In genomic region chr20:57277398-57278105, GRCh38 we compare ENCODE assay signal across 26 cellular contexts. TPM values are rescaled to one million over a fixed set of nuclear protein-coding genes. Genes with fewer than 3 reads are reported as not detected.
"Had no signal": no experiment of that assay in that cellular context is flagged by ENCODE, and none has a peak within 500 bp of the region (broad histone marks: within the 10 kb centered on the region; RNA-seq: fewer than 3 reads in every experiment).

No MANE protein-coding gene starts in this region.

- ATAC-seq: activated CD8-positive, alpha-beta memory T cell treated with anti-CD3 and anti-CD28 coated beads, Interleukin-2, amount 10 ng/mL, durations not matched to agents 7 days and 5 days; PC-3; T-helper 17 cell had no signal

- FAIRE-seq: RCC 7860 had no signal

- H3K4me3 Mint-ChIP-seq: activated B cell treated with CpG ODN at 0.5 μM for 24 hours; activated CD4-positive, alpha-beta T cell treated with anti-CD3 and anti-CD28 coated beads, Interleukin-2, amount 10 ng/mL, durations not matched to agents 24 days and 14 days; activated CD8-positive, alpha-beta memory T cell treated with anti-CD3 and anti-CD28 coated beads, Interleukin-2, amount 10 ng/mL, durations not matched to agents 7 days and 5 days; activated naive CD4-positive, alpha-beta T cell treated with anti-CD3 and anti-CD28 coated beads, Interleukin-2, amount 50 U/mL, for 24 hours; activated T-cell treated with anti-CD3 and anti-CD28 coated beads, Interleukin-2, amount 50 U/mL, for 24 hours; activated T-helper 1 cell treated with anti-CD3 and anti-CD28 coated beads, Interleukin-12 subunit alpha, Interleukin-12 subunit beta, Interleukin-2, Interleukin-4 antibody, amounts not matched to agents 30 ng/mL and 10 ng/mL and 1 ng/mL, durations not matched to agents 14 hours and 24 hours and 36 hours; T-helper 17 cell had no signal

- H3K27ac Mint-ChIP-seq: activated B cell treated with CpG ODN at 0.5 μM for 24 hours; activated CD4-positive, alpha-beta T cell treated with anti-CD3 and anti-CD28 coated beads, Interleukin-2, amount 10 ng/mL, durations not matched to agents 24 days and 14 days; activated CD8-positive, alpha-beta memory T cell treated with anti-CD3 and anti-CD28 coated beads, Interleukin-2, amount 10 ng/mL, durations not matched to agents 7 days and 5 days; activated naive CD4-positive, alpha-beta T cell treated with anti-CD3 and anti-CD28 coated beads, Interleukin-2, amount 50 U/mL, for 24 hours; activated T-cell treated with anti-CD3 and anti-CD28 coated beads, Interleukin-2, amount 50 U/mL, for 24 hours; activated T-helper 1 cell treated with anti-CD3 and anti-CD28 coated beads, Interleukin-12 subunit alpha, Interleukin-12 subunit beta, Interleukin-2, Interleukin-4 antibody, amounts not matched to agents 30 ng/mL and 10 ng/mL and 1 ng/mL, durations not matched to agents 14 hours and 24 hours and 36 hours; T-helper 17 cell had no signal

- H3K36me3 ChIP-seq: breast epithelium had no signal

- H3K9me3 ChIP-seq: breast epithelium had no signal

- H3K36me3 Mint-ChIP-seq: activated CD8-positive, alpha-beta memory T cell treated with anti-CD3 and anti-CD28 coated beads, Interleukin-2, amount 10 ng/mL, durations not matched to agents 7 days and 5 days; activated naive CD4-positive, alpha-beta T cell treated with anti-CD3 and anti-CD28 coated beads, Interleukin-2, amount 50 U/mL, for 24 hours had no signal

- DNase-seq: activated B cell treated with CpG ODN at 0.5 μM for 24 hours; activated CD4-positive, alpha-beta T cell treated with anti-CD3 and anti-CD28 coated beads for 1 hour; activated CD4-positive, alpha-beta T cell treated with anti-CD3 and anti-CD28 coated beads, Interleukin-2, amount 10 ng/mL, durations not matched to agents 24 days and 14 days; activated CD4-positive, alpha-beta T cell treated with anti-CD3 and anti-CD28 coated beads, Interleukin-2, amount 50 U/mL, for 48 hours; activated CD8-positive, alpha-beta memory T cell treated with anti-CD3 and anti-CD28 coated beads, Interleukin-2, amount 10 ng/mL, durations not matched to agents 7 days and 5 days; activated effector memory CD4-positive, alpha-beta T cell treated with Interleukin-2 at 50 U/mL for 16 hours; activated naive CD4-positive, alpha-beta T cell; activated T-cell treated with anti-CD3 and anti-CD28 coated beads, Interleukin-2, amount 50 U/mL, for 24 hours; aorta; caudate nucleus; NCI-H1105 treated with DMSO at 0.1 percent for 48 hours; NCI-H1436 treated with DMSO at 0.1 percent for 48 hours; NCI-H187; NCI-H2081; NCI-H446; NCI-H524; PC-3; SHP77 treated with DMSO at 0.1 percent for 48 hours; T-helper 17 cell; T-helper 9 cell had no signal

- H3K4me3 ChIP-seq: breast epithelium had no signal

- H3K4me1 ChIP-seq: breast epithelium had no signal

- H3K27ac ChIP-seq: breast epithelium had no signal

- H3K9me3 Mint-ChIP-seq: activated B cell treated with CpG ODN at 0.5 μM for 24 hours; activated CD4-positive, alpha-beta T cell treated with anti-CD3 and anti-CD28 coated beads, Interleukin-2, amount 10 ng/mL, durations not matched to agents 24 days and 14 days; activated naive CD4-positive, alpha-beta T cell treated with anti-CD3 and anti-CD28 coated beads, Interleukin-2, amount 50 U/mL, for 24 hours; activated T-cell treated with anti-CD3 and anti-CD28 coated beads, Interleukin-2, amount 50 U/mL, for 24 hours; activated T-helper 1 cell treated with anti-CD3 and anti-CD28 coated beads, Interleukin-12 subunit alpha, Interleukin-12 subunit beta, Interleukin-2, Interleukin-4 antibody, amounts not matched to agents 30 ng/mL and 10 ng/mL and 1 ng/mL, durations not matched to agents 14 hours and 24 hours and 36 hours had no signal

- H3K4me1 Mint-ChIP-seq: activated B cell treated with CpG ODN at 0.5 μM for 24 hours; activated CD4-positive, alpha-beta T cell treated with anti-CD3 and anti-CD28 coated beads, Interleukin-2, amount 10 ng/mL, durations not matched to agents 24 days and 14 days; activated CD8-positive, alpha-beta memory T cell treated with anti-CD3 and anti-CD28 coated beads, Interleukin-2, amount 10 ng/mL, durations not matched to agents 7 days and 5 days; activated naive CD4-positive, alpha-beta T cell treated with anti-CD3 and anti-CD28 coated beads, Interleukin-2, amount 50 U/mL, for 24 hours had no signal

RNA-seq across cellular contexts. Expression of gene BMP7, which starts 11.1 kb away (rescaled TPM):
- total RNA-seq: activated B cell treated with CpG ODN at 0.5 μM for 24 hours; activated CD8-positive, alpha-beta memory T cell treated with anti-CD3 and anti-CD28 coated beads, Interleukin-2, amount 10 ng/mL, durations not matched to agents 7 days and 5 days; PC-3; T-helper 17 cell had no signal
- polyA plus RNA-seq: aorta had no signal

RNA-seq across cellular contexts. Expression of gene SPO11, which starts 52.1 kb away (rescaled TPM):
- total RNA-seq: activated B cell treated with CpG ODN at 0.5 μM for 24 hours; activated CD4-positive, alpha-beta T cell treated with anti-CD3 and anti-CD28 coated beads, Interleukin-2, amount 10 ng/mL, durations not matched to agents 24 days and 14 days; activated CD8-positive, alpha-beta memory T cell treated with anti-CD3 and anti-CD28 coated beads, Interleukin-2, amount 10 ng/mL, durations not matched to agents 7 days and 5 days; activated T-helper 1 cell treated with anti-CD3 and anti-CD28 coated beads, Interleukin-12 subunit alpha, Interleukin-12 subunit beta, Interleukin-2, Interleukin-4 antibody, amounts not matched to agents 30 ng/mL and 10 ng/mL and 1 ng/mL, durations not matched to agents 14 hours and 24 hours and 36 hours; aorta; breast epithelium; cerebellum; PC-3; SK-MEL-5; T-helper 17 cell had no signal
- polyA plus RNA-seq: aorta had no signal
